ENCODE assay signal across 15 cellular contexts in the genomic region with DNA sequence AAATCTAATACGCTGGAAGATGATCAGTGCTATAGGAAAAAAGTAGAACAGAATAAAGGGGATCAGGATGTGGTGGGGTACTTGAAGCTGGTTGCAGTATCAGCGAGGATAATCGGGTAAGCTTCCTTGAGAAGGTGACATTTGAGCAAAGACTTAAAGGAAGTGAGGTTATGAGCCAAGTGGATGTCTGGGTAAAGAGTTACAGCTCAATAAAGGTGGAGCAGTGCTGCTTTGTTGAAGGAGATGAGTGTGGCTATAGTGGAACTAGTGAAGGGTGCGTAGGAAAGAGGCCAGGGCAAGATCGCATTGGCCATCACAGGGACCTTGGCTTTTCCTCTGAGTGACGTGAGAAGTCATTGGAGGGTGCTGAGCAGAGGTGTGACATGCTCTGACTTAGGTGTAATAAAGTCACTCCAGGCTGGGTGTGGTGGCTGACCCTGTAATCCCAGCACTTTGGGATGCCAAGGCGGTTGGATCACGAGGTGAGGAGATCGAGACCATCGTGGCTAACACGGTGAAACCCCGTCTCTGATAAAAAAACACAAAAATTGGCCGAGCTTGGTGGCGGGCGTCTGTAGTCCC. TPM values are rescaled to one million over a fixed set of nuclear protein-coding genes. Genes with fewer than 3 reads are reported as not detected.
A peak's percentile ranks its signal among the peaks of the same experiment; 100 is the strongest.
DNase-seq lines count a peak whose midpoint lies in the region; ATAC-seq and TF ChIP-seq lines count a peak whose summit lies in the region.
"Had no signal": no experiment of that assay in that cellular context is flagged by ENCODE, and none has a peak within 500 bp of the region (broad histone marks: within the 10 kb centered on the region; RNA-seq: fewer than 3 reads in every experiment).

No MANE protein-coding gene starts in this region.

- H3K4me1 Mint-ChIP-seq in activated naive CD4-positive, alpha-beta T cell treated with anti-CD3 and anti-CD28 coated beads for 36 hours (ENCODE audit: low read depth) = peaks cover 28% of the 10 kb centered on the region
- H3K4me1 Mint-ChIP-seq in activated T-helper 17 cell treated with anti-CD3 and anti-CD28 coated beads, Interleukin-2, amount 50 U/mL, for 72 hours = peaks cover 17% of the 10 kb centered on the region
- peaks cover 30% of the 10 kb centered on the region for H3K4me1 Mint-ChIP-seq in mesothelial cell of epicardium

- H3K27ac Mint-ChIP-seq in activated naive CD4-positive, alpha-beta T cell treated with anti-CD3 and anti-CD28 coated beads for 36 hours = peak overlapping the region; percentile 82
- H3K27ac Mint-ChIP-seq in activated T-helper 17 cell treated with anti-CD3 and anti-CD28 coated beads, Interleukin-2, amount 50 U/mL, for 72 hours = peak overlapping the region; percentile 99
- peak overlapping the region; percentile 90 for H3K27ac Mint-ChIP-seq in mesothelial cell of epicardium

- H3K9me3 ChIP-seq in thyroid gland = no peaks in the 10 kb centered on the region

- intact Hi-C loops in activated naive CD4-positive, alpha-beta T cell treated with anti-CD3 and anti-CD28 coated beads for 36 hours (cut with micrococcal nuclease) = no loop called here
- intact Hi-C loops in thyroid gland (cut with DNase I) = no loop called here

- H3K4me3 ChIP-seq in thyroid gland (replicated peaks in 1 of 3) = no peak overlapping the region

- H3K27me3 Mint-ChIP-seq in activated naive CD4-positive, alpha-beta T cell treated with anti-CD3 and anti-CD28 coated beads for 36 hours (ENCODE audit: low read depth) = no peaks in the 10 kb centered on the region
- H3K27me3 Mint-ChIP-seq in activated T-helper 17 cell treated with anti-CD3 and anti-CD28 coated beads, Interleukin-2, amount 50 U/mL, for 72 hours = no peaks in the 10 kb centered on the region
- H3K27me3 Mint-ChIP-seq in mesothelial cell of epicardium (ENCODE audit: low read depth) = peaks cover 16% of the 10 kb centered on the region

- no peak for ATAC-seq in activated T-helper 17 cell treated with anti-CD3 and anti-CD28 coated beads, Interleukin-2, amount 50 U/mL, for 72 hours (replicated peaks)
- ATAC-seq: HepG2 had no signal

- peaks cover 9 to 14% of the 10 kb centered on the region in 2 donors for H3K36me3 ChIP-seq in thyroid gland

- 71 to 78% methylated on average over 15 of the region's 15 CpGs for WGBS in thyroid gland, 2 donors

- H3K4me3 Mint-ChIP-seq in activated naive CD4-positive, alpha-beta T cell treated with anti-CD3 and anti-CD28 coated beads for 36 hours = peak overlapping the region; percentile 68
- H3K4me3 Mint-ChIP-seq in activated T-helper 17 cell treated with anti-CD3 and anti-CD28 coated beads, Interleukin-2, amount 50 U/mL, for 72 hours = peak overlapping the region; percentile 98
- H3K4me3 Mint-ChIP-seq in mesothelial cell of epicardium = peak overlapping the region; percentile 49

- H3K27ac ChIP-seq in thyroid gland = peak overlapping the region; percentile 43 to 96 (median 94)

- CTCF ChIA-PET in activated naive CD4-positive, alpha-beta T cell treated with anti-CD3 and anti-CD28 coated beads for 36 hours (lab: Charles Lee) = interaction anchor here (0.9 to 2.1 kb wide), 4 partner anchors 12 to 195 kb away, joined by 3 to 8 read pairs (median 4); partner anchors contain the start of gene CAPN1

- no peak for TF ChIP-seq POLR2A in thyroid gland (IDR thresholded peaks at IDR 0.05)

- DNase-seq in activated naive CD4-positive, alpha-beta T cell treated with anti-CD3 and anti-CD28 coated beads for 36 hours = no peak
- DNase-seq in activated naive CD4-positive, alpha-beta T cell (lab: John Stamatoyannopoulos, UW) = no peak
- DNase-seq in mesothelial cell of epicardium (ENCODE audit: low spot score in 2 of 2, unreplicated experiment in 2 of 2) (no peak), thyroid gland (peak; percentile 36 to 42), germinal center (ENCODE audit: low spot score) (no peak), NCI-H187 treated with DMSO at 0.1 percent for 48 hours (lab: John Stamatoyannopoulos, UW) (no peak)
- no peak for DNase-seq in activated effector memory CD4-positive, alpha-beta T cell treated with anti-CD3 and anti-CD28 coated beads, Interleukin-2, amount 50 U/mL, for 16 hours
- DNase-seq: anterior cingulate cortex; DMS79 treated with DMSO at 0.1 percent for 48 hours; NCI-H1417 treated with DMSO at 0.1 percent for 48 hours; NCI-H526; stimulated activated CD4-positive, alpha-beta T cell treated with anti-CD3 and anti-CD28 coated beads, Interleukin-1b, Interleukin-23, amount 100 ng/mL, for 48 hours had no signal

- no peaks in the 10 kb centered on the region for H3K27me3 ChIP-seq in thyroid gland
- H3K27me3 ChIP-seq: dorsolateral prefrontal cortex had no signal

- peaks cover 24 to 29% of the 10 kb centered on the region in 2 donors for H3K4me1 ChIP-seq in thyroid gland

- H3K9me3 Mint-ChIP-seq in activated naive CD4-positive, alpha-beta T cell treated with anti-CD3 and anti-CD28 coated beads for 36 hours = no peaks in the 10 kb centered on the region
- no peaks in the 10 kb centered on the region for H3K9me3 Mint-ChIP-seq in activated T-helper 17 cell treated with anti-CD3 and anti-CD28 coated beads, Interleukin-2, amount 50 U/mL, for 72 hours
- no peaks in the 10 kb centered on the region for H3K9me3 Mint-ChIP-seq in mesothelial cell of epicardium

- peaks cover 4% of the 10 kb centered on the region for H3K36me3 Mint-ChIP-seq in activated naive CD4-positive, alpha-beta T cell treated with anti-CD3 and anti-CD28 coated beads for 36 hours (ENCODE audit: low read depth)
- peaks cover 37% of the 10 kb centered on the region for H3K36me3 Mint-ChIP-seq in activated T-helper 17 cell treated with anti-CD3 and anti-CD28 coated beads, Interleukin-2, amount 50 U/mL, for 72 hours (ENCODE audit: low read depth)
- H3K36me3 Mint-ChIP-seq in mesothelial cell of epicardium = no peaks in the 10 kb centered on the region

- TF ChIP-seq CTCF in mesothelial cell of epicardium (IDR thresholded peaks at IDR 0.05; ENCODE audit: unreplicated experiment) = no peak
- no peak for TF ChIP-seq CTCF in thyroid gland (IDR thresholded peaks at IDR 0.05)

RNA-seq across cellular contexts. Expression of gene SYVN1, which starts 2.3 kb away (rescaled TPM):
- total RNA-seq in activated naive CD4-positive, alpha-beta T cell treated with anti-CD3 and anti-CD28 coated beads for 36 hours = 10 to 100 TPM; 19.0 to 19.2 TPM
- total RNA-seq in activated T-helper 17 cell treated with anti-CD3 and anti-CD28 coated beads, Interleukin-2, amount 50 U/mL, for 72 hours = 10 to 100 TPM; 28.9 to 30.8 TPM
- 45.4 to 52.6 TPM (median 47.8 TPM) in 3 replicates for total RNA-seq in mesothelial cell of epicardium
- 100 to 1,000 TPM in 1 of 4 donors, 10 to 100 TPM in 3; 28.8 to 103 (median 69.7) TPM for total RNA-seq in thyroid gland

RNA-seq across cellular contexts. Expression of gene MRPL49, which starts 14.5 kb away (rescaled TPM):
- 10 to 100 TPM; 49.3 to 51.6 TPM for total RNA-seq in activated naive CD4-positive, alpha-beta T cell treated with anti-CD3 and anti-CD28 coated beads for 36 hours
- 10 to 100 TPM; 61.7 to 87.7 TPM for total RNA-seq in activated T-helper 17 cell treated with anti-CD3 and anti-CD28 coated beads, Interleukin-2, amount 50 U/mL, for 72 hours
- total RNA-seq in mesothelial cell of epicardium (41.3 to 45.3 TPM (median 43.8 TPM) in 3 replicates), thyroid gland (100 to 1,000 TPM in 2 of 4 donors, 10 to 100 TPM in 2; 70.9 to 112 (median 91.6) TPM)

RNA-seq across cellular contexts. Expression of gene FAU, which starts 14.7 kb away (rescaled TPM):
- total RNA-seq in activated naive CD4-positive, alpha-beta T cell treated with anti-CD3 and anti-CD28 coated beads for 36 hours = 1,000 to 10,000 TPM; 1,272 to 1,294 TPM
- total RNA-seq in activated T-helper 17 cell treated with anti-CD3 and anti-CD28 coated beads, Interleukin-2, amount 50 U/mL, for 72 hours = 100 to 1,000 TPM; 929 to 948 TPM
- total RNA-seq in mesothelial cell of epicardium = 710 to 765 TPM (median 760 TPM) in 3 replicates
- 1,000 to 10,000 TPM in 1 of 4 donors, 100 to 1,000 TPM in 3; 524 to 2,189 (median 600) TPM for total RNA-seq in thyroid gland

RNA-seq across cellular contexts. Expression of gene ZNHIT2, which starts 19.1 kb away (rescaled TPM):
- total RNA-seq in activated naive CD4-positive, alpha-beta T cell treated with anti-CD3 and anti-CD28 coated beads for 36 hours = 1 to 10 TPM; 5.6 to 6.1 TPM
- total RNA-seq in activated T-helper 17 cell treated with anti-CD3 and anti-CD28 coated beads, Interleukin-2, amount 50 U/mL, for 72 hours = 10 to 100 TPM in 1 of 2 donors, 1 to 10 TPM in 1; 6.3 to 10.0 TPM
- total RNA-seq in mesothelial cell of epicardium (6.7 to 7.5 TPM (median 7.3 TPM) in 3 replicates), thyroid gland (10 to 100 TPM; 17.3 to 38.5 (median 25.9) TPM)

RNA-seq across cellular contexts. Expression of gene TM7SF2, which starts 24.9 kb away (rescaled TPM):
- 10 to 100 TPM; 10.9 to 11.9 TPM for total RNA-seq in activated naive CD4-positive, alpha-beta T cell treated with anti-CD3 and anti-CD28 coated beads for 36 hours
- 10 to 100 TPM; 19.7 to 20.1 TPM for total RNA-seq in activated T-helper 17 cell treated with anti-CD3 and anti-CD28 coated beads, Interleukin-2, amount 50 U/mL, for 72 hours
- total RNA-seq in mesothelial cell of epicardium = 73.4 to 75.6 TPM (median 74.2 TPM) in 3 replicates
- 10 to 100 TPM; 20.0 to 99.4 (median 53.5) TPM for total RNA-seq in thyroid gland

Comparison
In these comparisons a context has a peak if more than half of its experiments do, and no peak if none do; other contexts are left out.
1. DNase-seq: peak in thyroid gland (2 of 2); none in activated naive CD4-positive, alpha-beta T cell treated with anti-CD3 and anti-CD28 coated beads for 36 hours (single experiment), activated naive CD4-positive, alpha-beta T cell (0 of 4), mesothelial cell of epicardium (0 of 2), germinal center (single experiment), NCI-H187 treated with DMSO at 0.1 percent for 48 hours (single experiment) and activated effector memory CD4-positive, alpha-beta T cell treated with anti-CD3 and anti-CD28 coated beads, Interleukin-2, amount 50 U/mL, for 16 hours (single experiment).
2. Peak in every context shown above with its lines, with median percentiles within 50 percentile points of each other: H3K27ac Mint-ChIP-seq and H3K4me3 Mint-ChIP-seq.